In the genomic region with DNA sequence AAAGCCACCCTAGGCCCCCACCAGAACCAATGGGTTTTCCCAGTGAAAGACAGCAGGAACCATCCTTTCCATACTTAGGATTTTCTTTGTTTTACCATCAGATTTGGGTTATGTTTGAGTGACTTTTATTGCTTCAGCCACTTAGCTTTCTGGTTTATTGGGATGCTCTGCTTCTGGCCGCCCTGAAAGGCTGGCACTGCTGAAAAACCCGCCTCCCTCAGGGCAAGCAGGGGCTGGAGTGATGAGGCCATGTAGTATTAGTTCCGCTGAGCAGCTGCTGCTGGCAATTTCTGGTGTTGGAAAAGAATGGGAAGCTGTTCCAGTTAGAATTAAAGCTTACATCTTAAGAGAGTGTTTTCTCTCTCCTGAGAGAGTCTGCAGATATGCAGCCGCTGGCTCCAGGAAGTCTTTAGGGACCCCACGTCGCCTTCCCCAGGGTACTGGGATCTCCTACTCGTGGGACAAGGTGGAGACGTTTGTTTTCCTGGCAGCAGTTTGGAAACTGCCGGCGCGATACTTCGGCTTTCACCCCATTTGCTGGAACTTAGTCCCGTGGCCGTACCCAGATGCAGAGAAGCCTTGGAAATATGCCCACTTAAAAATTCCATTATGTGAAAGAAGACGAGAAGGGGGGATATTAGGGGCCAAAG, we compare ENCODE assay signal across 11 cellular contexts.
DNase-seq lines count a peak whose midpoint lies in the region; ATAC-seq and TF ChIP-seq lines count a peak whose summit lies in the region.
"Had no signal": no experiment of that assay in that cellular context is flagged by ENCODE, and none has a peak within 500 bp of the region (broad histone marks: within the 10 kb centered on the region; RNA-seq: fewer than 3 reads in every experiment).

No MANE protein-coding gene starts in this region.

- no peaks in the 10 kb centered on the region for H3K9me3 ChIP-seq in BLaER1

- H3K27ac Mint-ChIP-seq in activated B cell treated with CpG ODN at 0.5 μM for 24 hours: peak overlapping the region; percentile 46
- H3K27ac Mint-ChIP-seq: stimulated activated effector memory CD8-positive, alpha-beta T cell treated with anti-CD3 and anti-CD28 coated beads, Interleukin-12 subunit alpha, Interleukin-12 subunit beta, amount 100 ng/mL, for 72 hours had no signal

- CTCF ChIA-PET in activated B cell treated with CpG ODN at 0.5 μM for 24 hours (lab: Charles Lee): interaction anchor here (1.4 kb wide), 1 partner anchor 106 kb away, joined by 4 read pairs; no protein-coding TSS in a partner anchor

- ATAC-seq in activated B cell treated with CpG ODN at 0.5 μM for 24 hours (ENCODE audit: low read depth) (no peak), Right ventricle myocardium superior (ENCODE audit: poor library complexity) (peak; percentile 65)
- ATAC-seq: K562; stimulated activated effector memory CD8-positive, alpha-beta T cell treated with anti-CD3 and anti-CD28 coated beads, Interleukin-12 subunit alpha, Interleukin-12 subunit beta, amount 100 ng/mL, for 72 hours had no signal

- peak overlapping the region; percentile 28 for H3K4me2 ChIP-seq in BLaER1

- H4K20me1 ChIP-seq in BLaER1: peaks cover 100% of the 10 kb centered on the region

- H3K4me1 Mint-ChIP-seq in activated B cell treated with CpG ODN at 0.5 μM for 24 hours: peaks cover 86% of the 10 kb centered on the region

- H3K27me3 Mint-ChIP-seq in activated B cell treated with CpG ODN at 0.5 μM for 24 hours: no peaks in the 10 kb centered on the region
- H3K27me3 Mint-ChIP-seq: activated naive CD8-positive, alpha-beta T cell treated with anti-CD3 and anti-CD28 coated beads, Interleukin-2, amount 10 ng/mL, durations not matched to agents 7 days and 5 days had no signal

- H3K9me3 Mint-ChIP-seq in activated B cell treated with CpG ODN at 0.5 μM for 24 hours: no peaks in the 10 kb centered on the region
- H3K9me3 Mint-ChIP-seq: activated naive CD8-positive, alpha-beta T cell treated with anti-CD3 and anti-CD28 coated beads, Interleukin-2, amount 10 ng/mL, durations not matched to agents 7 days and 5 days; stimulated activated effector memory CD8-positive, alpha-beta T cell treated with anti-CD3 and anti-CD28 coated beads, Interleukin-12 subunit alpha, Interleukin-12 subunit beta, amount 100 ng/mL, for 72 hours had no signal

- peaks cover 73% of the 10 kb centered on the region for H3K36me3 Mint-ChIP-seq in activated B cell treated with CpG ODN at 0.5 μM for 24 hours (ENCODE audit: low read depth)

- peaks cover 95% of the 10 kb centered on the region for H3K36me3 ChIP-seq in BLaER1

- H3K4me1 ChIP-seq in BLaER1: peaks cover 90% of the 10 kb centered on the region

- H3K27ac ChIP-seq in BLaER1: no peak overlapping the region

- intact Hi-C loops in activated B cell treated with CpG ODN at 0.5 μM for 24 hours (cut with micrococcal nuclease): loop anchor here (1.0 to 2.0 kb wide), 2 partner anchors 16 to 108 kb away; no protein-coding TSS in a partner anchor
- intact Hi-C loops in Right ventricle myocardium superior (cut with DNase I): loop anchor here (10.0 kb wide), 1 partner anchor 74 kb away; a partner anchor contains a TSS
- intact Hi-C loops in posterior vena cava (cut with DNase I): no loop called here

- no peak overlapping the region for H3K9ac ChIP-seq in BLaER1

- H3K4me3 ChIP-seq in BLaER1: no peak overlapping the region
- H3K4me3 ChIP-seq: K562 had no signal

- DNase-seq in activated B cell treated with CpG ODN at 0.5 μM for 24 hours (no peak), Right ventricle myocardium superior (peak; percentile 52), posterior vena cava (ENCODE audit: low spot score) (peak; percentile 76), NCI-H146 (lab: John Stamatoyannopoulos, UW) (no peak), OCI-M2 (lab: John Stamatoyannopoulos, UW; ENCODE audit: unreplicated experiment) (no peak), NCI-H2196 (lab: John Stamatoyannopoulos, UW; ENCODE audit: unreplicated experiment) (no peak), T-helper 2 cell (no peak)
- DNase-seq: activated naive CD8-positive, alpha-beta T cell treated with anti-CD3 and anti-CD28 coated beads, Interleukin-2, amount 10 ng/mL, durations not matched to agents 7 days and 5 days had no signal

- no peaks in the 10 kb centered on the region for H3K27me3 ChIP-seq in BLaER1

- no peak for TF ChIP-seq CTCF in activated B cell treated with CpG ODN at 0.5 μM for 24 hours (IDR thresholded peaks at IDR 0.05)

- POLR2A ChIA-PET in activated B cell treated with CpG ODN at 0.5 μM for 24 hours (lab: Charles Lee): no interaction called here

- no peak overlapping the region for H3K4me3 Mint-ChIP-seq in activated B cell treated with CpG ODN at 0.5 μM for 24 hours
- H3K4me3 Mint-ChIP-seq: activated naive CD8-positive, alpha-beta T cell treated with anti-CD3 and anti-CD28 coated beads, Interleukin-2, amount 10 ng/mL, durations not matched to agents 7 days and 5 days; stimulated activated effector memory CD8-positive, alpha-beta T cell treated with anti-CD3 and anti-CD28 coated beads, Interleukin-12 subunit alpha, Interleukin-12 subunit beta, amount 100 ng/mL, for 72 hours had no signal

Comparison
In these comparisons a context has a peak if more than half of its experiments do, and no peak if none do; other contexts are left out.
1. DNase-seq: peak in Right ventricle myocardium superior (single experiment) and posterior vena cava (single experiment); none in activated B cell treated with CpG ODN at 0.5 μM for 24 hours (single experiment), NCI-H146 (single experiment), OCI-M2 (single experiment), NCI-H2196 (single experiment) and T-helper 2 cell (0 of 5).
2. intact Hi-C loops: an anchor here in activated B cell treated with CpG ODN at 0.5 μM for 24 hours (1.0 to 2.0 kb wide) and Right ventricle myocardium superior (10.0 kb wide); none called in posterior vena cava.